8 cellular contexts compared by ENCODE assay signal in the genomic region with DNA sequence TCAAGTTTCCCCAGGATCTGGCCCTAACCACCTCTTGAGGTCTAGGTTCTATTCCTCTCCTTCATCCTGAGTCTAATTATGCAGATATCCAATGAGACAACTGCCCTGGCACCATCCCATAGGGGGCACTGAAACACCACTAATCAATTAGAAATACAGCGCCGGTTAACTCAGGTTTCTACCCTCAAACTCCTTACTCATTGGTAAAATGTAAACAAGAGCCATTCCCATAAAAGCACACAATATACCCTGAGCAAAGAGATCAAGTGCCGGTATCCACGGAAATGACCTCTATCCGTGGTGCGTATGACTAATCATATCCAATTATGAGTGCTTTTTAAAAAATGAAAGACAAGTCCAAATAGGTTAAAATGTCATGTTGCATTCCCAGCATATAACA.
DNase-seq lines count a peak whose midpoint lies in the region; ATAC-seq and TF ChIP-seq lines count a peak whose summit lies in the region.

No MANE protein-coding gene starts in this region.

- peak in 5 of 6 experiments; percentile 30 to 71 (median 61) for TF ChIP-seq CTCF in esophagus squamous epithelium (IDR thresholded peaks at IDR 0.05)
- peak; percentile 34 for TF ChIP-seq CTCF in nephron progenitor cell (IDR thresholded peaks at IDR 0.05)

- H3K4me1 Mint-ChIP-seq in activated T-cell treated with anti-CD3 and anti-CD28 coated beads, Interleukin-2, amount 50 U/mL, for 24 hours (ENCODE audit: low read depth): peaks cover 8% of the 10 kb centered on the region
- peaks cover 41% of the 10 kb centered on the region for H3K4me1 Mint-ChIP-seq in nephron progenitor cell

- intact Hi-C loops in esophagus squamous epithelium (cut with DNase I): no loop called here

- no peaks in the 10 kb centered on the region for H3K9me3 Mint-ChIP-seq in activated T-cell treated with anti-CD3 and anti-CD28 coated beads, Interleukin-2, amount 50 U/mL, for 24 hours
- H3K9me3 Mint-ChIP-seq in nephron progenitor cell: peaks cover 33% of the 10 kb centered on the region

- no peak overlapping the region for H3K27ac ChIP-seq in esophagus squamous epithelium
- H3K27ac ChIP-seq in substantia nigra (ENCODE audit: low read depth, low read length, poor library complexity, severe bottlenecking): no peak overlapping the region

- ATAC-seq in HG03354 (IDR thresholded peaks at IDR 0.05; ENCODE audit: poor library complexity, severe bottlenecking, unreplicated experiment) (peak; percentile 80), GM21515 (IDR thresholded peaks at IDR 0.05; ENCODE audit: unreplicated experiment) (no peak)

- H3K4me3 Mint-ChIP-seq in activated T-cell treated with anti-CD3 and anti-CD28 coated beads, Interleukin-2, amount 50 U/mL, for 24 hours: no peak overlapping the region
- no peak overlapping the region for H3K4me3 Mint-ChIP-seq in nephron progenitor cell

- H3K4me1 ChIP-seq in esophagus squamous epithelium: peaks cover 0 to 11% (median 3%) of the 10 kb centered on the region in 3 donors

- no peaks in the 10 kb centered on the region for H3K36me3 ChIP-seq in esophagus squamous epithelium

- H3K9me3 ChIP-seq in esophagus squamous epithelium: no peaks in the 10 kb centered on the region

- H3K4me3 ChIP-seq in esophagus squamous epithelium: no peak overlapping the region

- TF ChIP-seq POLR2A in esophagus squamous epithelium (IDR thresholded peaks at IDR 0.05): no peak

- no peak overlapping the region for H3K27ac Mint-ChIP-seq in activated T-cell treated with anti-CD3 and anti-CD28 coated beads, Interleukin-2, amount 50 U/mL, for 24 hours
- peak overlapping the region; percentile 95 for H3K27ac Mint-ChIP-seq in nephron progenitor cell

- peak; percentile 75 for DNase-seq in EH (ENCODE audit: low read depth)
- peak; percentile 92 for DNase-seq in OCI-M1 (lab: John Stamatoyannopoulos, UW)
- DNase-seq in activated T-cell treated with anti-CD3 and anti-CD28 coated beads, Interleukin-2, amount 50 U/mL, for 24 hours: peak; percentile 58
- no peak for DNase-seq in esophagus squamous epithelium (lab: John Stamatoyannopoulos, UW)
- DNase-seq in nephron progenitor cell: peak; percentile 17
- peak in 41 of 49 donors; percentile 2 to 75 (median 36) for DNase-seq in substantia nigra (lab: John Stamatoyannopoulos, UW)

- no peaks in the 10 kb centered on the region for H3K36me3 Mint-ChIP-seq in activated T-cell treated with anti-CD3 and anti-CD28 coated beads, Interleukin-2, amount 50 U/mL, for 24 hours (ENCODE audit: low read depth)
- H3K36me3 Mint-ChIP-seq in nephron progenitor cell (ENCODE audit: low read depth): peaks cover 52% of the 10 kb centered on the region

- WGBS in esophagus squamous epithelium, 2 donors: 8 to 12% methylated on average over 6 of the region's 6 CpGs

- H3K27me3 Mint-ChIP-seq in activated T-cell treated with anti-CD3 and anti-CD28 coated beads, Interleukin-2, amount 50 U/mL, for 24 hours: peaks cover 7% of the 10 kb centered on the region
- no peaks in the 10 kb centered on the region for H3K27me3 Mint-ChIP-seq in nephron progenitor cell (ENCODE audit: low read depth, poor library complexity)

- H3K27me3 ChIP-seq in esophagus squamous epithelium: no peaks in the 10 kb centered on the region
